ENCODE assay signal across 9 cellular contexts in genomic region chr9:100100268-100100667, GRCh38. TPM values are rescaled to one million over a fixed set of nuclear protein-coding genes. Genes with fewer than 3 reads are reported as not detected.
A peak's percentile ranks its signal among the peaks of the same experiment; 100 is the strongest.
DNase-seq lines count a peak whose midpoint lies in the region; ATAC-seq and TF ChIP-seq lines count a peak whose summit lies in the region.
"Had no signal": no experiment of that assay in that cellular context is flagged by ENCODE, and none has a peak within 500 bp of the region (broad histone marks: within the 10 kb centered on the region; RNA-seq: fewer than 3 reads in every experiment).

No MANE protein-coding gene starts in this region.

- H3K4me3 Mint-ChIP-seq in activated CD4-positive, alpha-beta T cell treated with anti-CD3 and anti-CD28 coated beads for 36 hours = peak overlapping the region; percentile 100
- peak overlapping the region; percentile 98 for H3K4me3 Mint-ChIP-seq in glutamatergic neuron (ENCODE audit: unreplicated experiment)

- TF ChIP-seq CTCF in glutamatergic neuron (IDR thresholded peaks at IDR 0.05; ENCODE audit: partially characterized antibody, unreplicated experiment) = no peak
- no peak for TF ChIP-seq CTCF in stomach (IDR thresholded peaks at IDR 0.05)

- H3K27ac ChIP-seq in SJCRH30 = peak overlapping the region; percentile 76; the same call in 1 of the 2 replicates
- peak overlapping the region in 4 of 5 donors; percentile 88 to 98 (median 94) for H3K27ac ChIP-seq in stomach

- H3K9me3 ChIP-seq in SJCRH30 (replicated peaks) = no peaks in the 10 kb centered on the region
- no peaks in the 10 kb centered on the region for H3K9me3 ChIP-seq in stomach

- H3K4me1 Mint-ChIP-seq in activated CD4-positive, alpha-beta T cell treated with anti-CD3 and anti-CD28 coated beads for 36 hours = peaks cover 27% of the 10 kb centered on the region
- H3K4me1 Mint-ChIP-seq in glutamatergic neuron (ENCODE audit: low read depth, unreplicated experiment) = peaks cover 5% of the 10 kb centered on the region

- peak overlapping the region; percentile 63 for H3K27ac Mint-ChIP-seq in activated CD4-positive, alpha-beta T cell treated with anti-CD3 and anti-CD28 coated beads for 36 hours
- no peak overlapping the region for H3K27ac Mint-ChIP-seq in glutamatergic neuron (ENCODE audit: unreplicated experiment)

- ATAC-seq in activated CD4-positive, alpha-beta T cell treated with anti-CD3 and anti-CD28 coated beads for 36 hours = no peak
- ATAC-seq in GM19467 (IDR thresholded peaks at IDR 0.05; ENCODE audit: unreplicated experiment) (no peak), HG03565 (IDR thresholded peaks at IDR 0.05; ENCODE audit: unreplicated experiment) (no peak)

- no peak for TF ChIP-seq POLR2A in stomach (IDR thresholded peaks at IDR 0.05)

- peaks cover 9% of the 10 kb centered on the region for H3K36me3 Mint-ChIP-seq in activated CD4-positive, alpha-beta T cell treated with anti-CD3 and anti-CD28 coated beads for 36 hours (ENCODE audit: low read depth)
- no peaks in the 10 kb centered on the region for H3K36me3 Mint-ChIP-seq in glutamatergic neuron (ENCODE audit: unreplicated experiment)

- H3K27me3 ChIP-seq in SJCRH30 (no peaks in the 10 kb centered on the region), stomach (no peaks in the 10 kb centered on the region)

- intact Hi-C loops in activated CD4-positive, alpha-beta T cell treated with anti-CD3 and anti-CD28 coated beads for 36 hours (cut with DNase I, micrococcal nuclease) = no loop called here
- intact Hi-C loops in stomach (cut with DNase I; ENCODE audit: low total_unique reads) = no loop called here

- 57 to 66% (median 62%) methylated on average over 2 of the region's 2 CpGs for WGBS in stomach, 5 donors

- POLR2A ChIA-PET in activated CD4-positive, alpha-beta T cell treated with anti-CD3 and anti-CD28 coated beads for 36 hours (lab: Charles Lee) = no interaction called here

- CTCF ChIA-PET in activated CD4-positive, alpha-beta T cell treated with anti-CD3 and anti-CD28 coated beads for 36 hours (lab: Charles Lee) = interaction anchor here (1.0 kb wide), 1 partner anchor 15 kb away, joined by 4 read pairs; no protein-coding TSS in a partner anchor

- 0 out of 2 replicates have a peak, but pooled peaks cover 2% of the 10 kb centered on the region for H3K4me1 ChIP-seq in SJCRH30
- H3K4me1 ChIP-seq in stomach = peaks cover 27 to 40% (median 35%) of the 10 kb centered on the region in 4 donors

- H3K27me3 Mint-ChIP-seq in activated CD4-positive, alpha-beta T cell treated with anti-CD3 and anti-CD28 coated beads for 36 hours = no peaks in the 10 kb centered on the region
- peaks cover 6% of the 10 kb centered on the region for H3K27me3 Mint-ChIP-seq in glutamatergic neuron (ENCODE audit: unreplicated experiment)

- H3K36me3 ChIP-seq in SJCRH30 (peaks cover 10% of the 10 kb centered on the region), stomach (peaks cover 9 to 33% (median 24%) of the 10 kb centered on the region in 4 donors)

- H3K4me3 ChIP-seq in SJCRH30 = peak overlapping the region; percentile 74
- H3K4me3 ChIP-seq in stomach = peak overlapping the region in 1 of 4 donors; percentile 98

- no peak for TF ChIP-seq EP300 in stomach (IDR thresholded peaks at IDR 0.05)

- no peaks in the 10 kb centered on the region for H3K9me3 Mint-ChIP-seq in activated CD4-positive, alpha-beta T cell treated with anti-CD3 and anti-CD28 coated beads for 36 hours (ENCODE audit: low read depth)
- H3K9me3 Mint-ChIP-seq in glutamatergic neuron (ENCODE audit: unreplicated experiment) = peaks cover 7% of the 10 kb centered on the region
- H3K9me3 Mint-ChIP-seq: T-helper 1 cell treated with Interleukin-12 subunit alpha and Interleukin-12 subunit beta and Interleukin-4 antibody, amounts not matched to agents 30 μg/mL and 1 μg/mL, for 36 hours had no signal

- no peak for DNase-seq in activated CD4-positive, alpha-beta T cell treated with anti-CD3 and anti-CD28 coated beads for 36 hours
- no peak for DNase-seq in activated CD4-positive, alpha-beta T cell treated with anti-CD3 and anti-CD28 coated beads for 4 hours
- DNase-seq in SJCRH30 (peak in 1 of 2 experiments; percentile 38), glutamatergic neuron (no peak), stomach (no peak), Kasumi-1 (lab: John Stamatoyannopoulos, UW) (no peak)

RNA-seq across cellular contexts. Expression of gene INVS, which starts 1.2 kb away (rescaled TPM):
- total RNA-seq in activated CD4-positive, alpha-beta T cell treated with anti-CD3 and anti-CD28 coated beads for 36 hours = 10 to 100 TPM; 14.1 to 19.3 TPM
- 25.8 and 30.1 TPM in 2 replicates for total RNA-seq in SJCRH30 (2014; rRNA removed; shearing (Covaris generic))
- total RNA-seq in glutamatergic neuron (ENCODE audit: unreplicated experiment) (33.4 TPM), stomach (10 to 100 TPM; 12.2 to 54.5 (median 37.3) TPM)
- 1 to 10 TPM; 3.1 to 4.7 (median 3.5) TPM for polyA plus RNA-seq in stomach

RNA-seq across cellular contexts. Expression of gene ERP44, which starts 1.5 kb away (rescaled TPM):
- 10 to 100 TPM; 12.0 to 12.4 TPM for total RNA-seq in activated CD4-positive, alpha-beta T cell treated with anti-CD3 and anti-CD28 coated beads for 36 hours
- total RNA-seq in SJCRH30 (2014; rRNA removed; shearing (Covaris generic)) = 30.3 and 31.1 TPM in 2 replicates
- total RNA-seq in glutamatergic neuron (ENCODE audit: unreplicated experiment) (19.3 TPM), stomach (10 to 100 TPM in 3 of 5 donors, 1 to 10 TPM in 2; 1.2 to 32.9 (median 10.7) TPM)
- 10 to 100 TPM in 2 of 3 donors, 1 to 10 TPM in 1; 6.9 to 17.7 (median 13.3) TPM for polyA plus RNA-seq in stomach
